1 cellular context compared by ENCODE assay signal in genomic region chrX:18748499-18748898, GRCh38.
TF ChIP-seq lines count a peak whose summit lies in the region.

No MANE protein-coding gene starts in this region.

TF ChIP-seq in HepG2, 621 proteins besides CTCF, POLR2A, EP300 and RAD21 (continued from another document):
- no peak for TF ChIP-seq PBX2 (CRISPR knock-in tag; IDR thresholded peaks at IDR 0.05)
